Comparison of ENCODE assay signal across 15 cellular contexts in genomic region chr14:87457727-87458126, GRCh38.
A peak's percentile ranks its signal among the peaks of the same experiment; 100 is the strongest.
DNase-seq lines count a peak whose midpoint lies in the region; ATAC-seq, FAIRE-seq and TF ChIP-seq lines count a peak whose summit lies in the region.
"Had no signal": no experiment of that assay in that cellular context is flagged by ENCODE, and none has a peak within 500 bp of the region (broad histone marks: within the 10 kb centered on the region; RNA-seq: fewer than 3 reads in every experiment).

No MANE protein-coding gene starts in this region.

- TF ChIP-seq EP300 in GM12878 (IDR thresholded peaks at IDR 0.05; ENCODE audit: borderline replicate concordance in 1 of 2, control insufficient read depth in 1 of 2, low read depth in 2 of 2, low read length in 2 of 2) = no peak

- H3K9me2 ChIP-seq in Karpas-422 (replicated peaks; ENCODE audit: insufficient read depth, low read length) = no peaks in the 10 kb centered on the region

- in situ Hi-C loops in GM12878 (cut with MboI) = no loop called here

- no TSS peak for BruUV-seq in GM12878 (replicated peaks; lab: Mats Ljungman, UMichigan)

- H3K4me2 ChIP-seq in Karpas-422 (ENCODE audit: low read depth, low read length, poor library complexity, severe bottlenecking) (peak overlapping the region; percentile 27), GM12878 (ENCODE audit: control insufficient read depth, insufficient read depth) (no peak overlapping the region)

- H3K79me2 ChIP-seq in Karpas-422 (ENCODE audit: low read length) (no peaks in the 10 kb centered on the region), GM12878 (ENCODE audit: control insufficient read depth, insufficient read depth, low read length) (no peaks in the 10 kb centered on the region)

- H3K27ac ChIP-seq in Karpas-422 (ENCODE audit: low read length) = no peak overlapping the region
- H3K27ac ChIP-seq in GM12878 (ENCODE audit: control insufficient read depth, insufficient read depth) = no peak overlapping the region
- H3K27ac ChIP-seq: right lobe of liver, testis had no signal

- H3K4me1 ChIP-seq in Karpas-422 (ENCODE audit: low read length) (peaks cover 17% of the 10 kb centered on the region), GM12878 (ENCODE audit: control insufficient read depth, insufficient read depth, low read length) (no peaks in the 10 kb centered on the region)
- H3K4me1 ChIP-seq: right lobe of liver, testis had no signal

- DNase-seq in NCI-H748 (lab: John Stamatoyannopoulos, UW; ENCODE audit: unreplicated experiment) = peak; percentile 9
- DNase-seq in NCI-H748 treated with DMSO at 0.1 percent for 48 hours (lab: John Stamatoyannopoulos, UW) = no peak
- no peak for DNase-seq in Karpas-422
- no peak for DNase-seq in GM12878 (ENCODE audit: low read depth, low spot score)
- DNase-seq in urothelium cell line (ENCODE audit: low spot score) = peak; percentile 27
- no peak for DNase-seq in RCC 7860 (ENCODE audit: low spot score)
- no peak for DNase-seq in AG08395 (ENCODE audit: low spot score)
- DNase-seq: activated CD4-positive, alpha-beta T cell treated with anti-CD3 and anti-CD28 coated beads, Interleukin-2, amount 50 U/mL, for 48 hours; DMS79; immature natural killer cell; NCI-H1417; right lobe of liver; testis had no signal

- no peak overlapping the region for H3K9ac ChIP-seq in Karpas-422 (ENCODE audit: low read length)
- H3K9ac ChIP-seq in GM12878 (ENCODE audit: control insufficient read depth, insufficient read depth, low read length) = no peak overlapping the region

- peak; percentile 64; the same call in 2 of the 3 replicates for ATAC-seq in GM12878
- ATAC-seq in GM21367 (IDR thresholded peaks at IDR 0.05; ENCODE audit: unreplicated experiment) = no peak
- ATAC-seq: esophagus mucosa had no signal

- FAIRE-seq in GM12878 (lab: Jason Lieb, UNC) = no peak
- no peak for FAIRE-seq in urothelium cell line (lab: Jason Lieb, UNC)
- no peak for FAIRE-seq in RCC 7860 (lab: Jason Lieb, UNC)

- no peaks in the 10 kb centered on the region for H3K36me3 ChIP-seq in Karpas-422 (ENCODE audit: insufficient read depth, low read length)
- H3K36me3 ChIP-seq in GM12878 (ENCODE audit: control insufficient read depth in 2 of 2, insufficient read depth in 2 of 2, low read length in 1 of 2) = no peaks in the 10 kb centered on the region
- H3K36me3 ChIP-seq: right lobe of liver had no signal

- H2AFZ ChIP-seq in Karpas-422 (ENCODE audit: low read length) (0 out of 2 replicates have a peak overlapping the region, but pooled peaks have one; percentile 21), GM12878 (ENCODE audit: control insufficient read depth, low read depth, low read length) (no peak overlapping the region)

- CTCF ChIA-PET in GM12878 (lab: Yijun Ruan, JAX) = interaction anchor here (1.1 kb wide), 1 partner anchor 109 kb away, joined by 3 read pairs; no protein-coding TSS in a partner anchor

- H3K4me3 ChIP-seq in Karpas-422 (ENCODE audit: low read length) (no peak overlapping the region), GM12878 (no peak overlapping the region)
- H3K4me3 ChIP-seq: right lobe of liver, testis had no signal

- intact Hi-C loops in GM12878 (cut with micrococcal nuclease; ENCODE audit: unreplicated experiment) = no loop called here

- SMC1A ChIA-PET in GM12878 (lab: Charles Lee; ENCODE audit: uncharacterized antibody, unreplicated experiment) = no interaction called here

- 31% methylated on average over 6 of the region's 6 CpGs for WGBS in GM12878 (ENCODE audit: insufficient coverage, insufficient replicate concordance, low lambda C conversion rate, missing lambda C conversion rate)

- no peak for TF ChIP-seq POLR2A in GM12878 (IDR thresholded peaks at IDR 0.05; ENCODE audit: low read depth, low read length)

- RAD21 ChIA-PET in GM12878 (lab: Charles Lee; ENCODE audit: unreplicated experiment) = no interaction called here

- no peak for TF ChIP-seq CTCF in GM12878 (IDR thresholded peaks at IDR 0.05 in 2 of 3, conservative IDR thresholded peaks at IDR 0.05 in 1 of 3; ENCODE audit: control insufficient read depth in 2 of 3, extremely low read depth in 1 of 3, insufficient read depth in 1 of 3, low read depth in 3 of 3, low read length in 3 of 3)

- no peak for TF ChIP-seq RAD21 in GM12878 (IDR thresholded peaks at IDR 0.05; ENCODE audit: insufficient read depth, low read depth, low read length)

- H4K20me1 ChIP-seq in Karpas-422 (ENCODE audit: insufficient read depth, low read depth, low read length) (no peaks in the 10 kb centered on the region), GM12878 (ENCODE audit: control insufficient read depth, insufficient read depth) (no peaks in the 10 kb centered on the region)

- POLR2A ChIA-PET in GM12878 (lab: Charles Lee) = no interaction called here

- H3K27me3 ChIP-seq in Karpas-422 (ENCODE audit: low read length) = no peaks in the 10 kb centered on the region
- H3K27me3 ChIP-seq in GM12878 (replicated peaks in 1 of 2; ENCODE audit: control insufficient read depth in 2 of 2, insufficient read depth in 2 of 2, low read length in 1 of 2) = no peaks in the 10 kb centered on the region
- H3K27me3 ChIP-seq: right lobe of liver, testis had no signal

- H3K9me3 ChIP-seq in Karpas-422 (ENCODE audit: low read length) (no peaks in the 10 kb centered on the region), GM12878 (replicated peaks; ENCODE audit: control insufficient read depth, insufficient read depth, low read length) (no peaks in the 10 kb centered on the region)
- H3K9me3 ChIP-seq: right lobe of liver, testis had no signal

TF ChIP-seq in GM12878, 131 proteins besides CTCF, POLR2A, EP300 and RAD21:
- TF ChIP-seq ZNF592 (IDR thresholded peaks at IDR 0.05) (no peak), NFYA (IDR thresholded peaks at IDR 0.05; ENCODE audit: borderline replicate concordance, low read depth, low read length) (no peak), ZNF207 (IDR thresholded peaks at IDR 0.05; ENCODE audit: borderline replicate concordance) (no peak), MYC (IDR thresholded peaks at IDR 0.05; ENCODE audit: insufficient read depth, insufficient read length, insufficient replicate concordance, low read length, severe bottlenecking) (no peak), BCL3 (IDR thresholded peaks at IDR 0.05; ENCODE audit: borderline replicate concordance, insufficient read depth, low read depth, low read length, poor library complexity, severe bottlenecking) (no peak), JUNB (IDR thresholded peaks at IDR 0.05) (no peak), PAX5 (IDR thresholded peaks at IDR 0.05; ENCODE audit: borderline replicate concordance, low read depth, low read length) (no peak), CHD4 (IDR thresholded peaks at IDR 0.05) (no peak), ATF7 (IDR thresholded peaks at IDR 0.05; ENCODE audit: low read depth) (no peak), PML (IDR thresholded peaks at IDR 0.05; ENCODE audit: low read length) (no peak), USF1 (IDR thresholded peaks at IDR 0.05; ENCODE audit: borderline replicate concordance, extremely low read length, insufficient read depth, low read depth, low read length) (no peak), TAF1 (IDR thresholded peaks at IDR 0.05; ENCODE audit: borderline replicate concordance, low read depth, low read length) (no peak)

Comparison
In these comparisons a context has a peak if more than half of its experiments do, and no peak if none do; other contexts are left out.
1. DNase-seq: peak in NCI-H748 (single experiment) and urothelium cell line (single experiment); none in NCI-H748 treated with DMSO at 0.1 percent for 48 hours (single experiment), Karpas-422 (single experiment), GM12878 (single experiment), RCC 7860 (single experiment) and AG08395 (single experiment).